8 cellular contexts compared by ENCODE assay signal in the genomic region with DNA sequence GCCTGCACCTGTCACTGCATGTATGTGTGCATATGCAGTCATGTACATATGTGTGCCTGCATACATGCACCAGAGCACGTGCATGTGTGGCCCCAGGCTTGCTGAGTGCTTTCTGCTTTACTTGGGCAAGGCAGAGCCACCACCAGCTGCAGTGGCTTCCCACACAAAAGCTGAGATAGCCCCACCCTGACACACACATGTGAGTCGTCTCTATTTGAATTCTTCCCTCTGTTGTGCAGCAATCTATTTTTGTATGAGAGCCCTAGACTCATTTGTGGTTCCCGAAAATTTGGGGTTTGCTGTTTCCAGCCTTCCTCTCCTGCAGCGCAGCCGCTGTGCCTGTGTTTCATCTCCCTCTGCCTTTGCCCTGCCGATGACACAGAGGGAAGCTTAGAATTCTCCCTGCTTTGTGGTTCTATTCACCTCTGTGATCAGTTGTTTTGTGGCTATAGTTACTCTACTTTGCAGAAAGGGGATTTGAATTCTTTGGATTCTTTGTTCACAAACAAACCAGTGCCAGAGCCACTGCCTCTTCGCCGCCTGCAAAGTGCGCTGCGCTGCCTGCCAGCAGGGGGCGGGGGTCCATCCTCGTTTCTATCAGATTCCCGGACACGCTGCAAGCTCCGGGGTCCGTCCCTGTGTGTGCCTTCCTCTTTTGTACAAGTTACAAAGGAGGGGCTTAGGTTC.
DNase-seq lines count a peak whose midpoint lies in the region; ATAC-seq and TF ChIP-seq lines count a peak whose summit lies in the region.

No MANE protein-coding gene starts in this region.

- peaks cover 18% of the 10 kb centered on the region for H3K4me1 ChIP-seq in IMR-90 (ENCODE audit: control insufficient read depth, insufficient read depth, low read length)

- peaks cover 26% of the 10 kb centered on the region for H3K9me1 ChIP-seq in IMR-90 (ENCODE audit: insufficient read depth, low read length)

- peak overlapping the region; percentile 5 to 94; a peak in 3 of 4 replicates for H4K8ac ChIP-seq in IMR-90 (ENCODE audit: low read depth in 2 of 2, low read length in 2 of 2)

- peak; percentile 78 for DNase-seq in GM03348 (ENCODE audit: low spot score)
- peak; percentile 77 for DNase-seq in IMR-90
- peak; percentile 28 to 46 for DNase-seq in activated CD4-positive, alpha-beta T cell treated with anti-CD3 and anti-CD28 coated beads, Interleukin-2, amount 50 U/mL, for 48 hours
- peak; percentile 66 for DNase-seq in fibroblast of villous mesenchyme (ENCODE audit: low read depth)
- peak in 48 of 56 donors; percentile 6 to 80 (median 44) for DNase-seq in nucleus accumbens (lab: John Stamatoyannopoulos, UW)

- dilution Hi-C loops in IMR-90 (cut with HindIII; ENCODE audit: low sequenced_read_pairs, unreplicated experiment), result no loop called here

- H2BK5ac ChIP-seq in IMR-90 (ENCODE audit: low read depth, low read length, poor library complexity, severe bottlenecking), result no peak overlapping the region

- H4K91ac ChIP-seq in IMR-90 (ENCODE audit: insufficient read depth, low read depth, low read length), result peak overlapping the region; percentile 73

- intact Hi-C loops in IMR-90 (cut with micrococcal nuclease), result loop anchor here (1.0 to 2.0 kb wide), 4 partner anchors 26 to 404 kb away; a partner anchor contains a TSS

- POLR2A ChIA-PET in IMR-90 (lab: Charles Lee; ENCODE audit: unreplicated experiment), result no interaction called here

- TF ChIP-seq POLR2A in IMR-90 (IDR thresholded peaks at IDR 0.05; ENCODE audit: low read depth, low read length), result no peak

- peak overlapping the region; percentile 75 for H2AK5ac ChIP-seq in IMR-90 (ENCODE audit: low read depth, low read length)

- 0 out of 2 replicates have a peak overlapping the region, but pooled peaks have one; percentile 25 for H3K56ac ChIP-seq in IMR-90 (ENCODE audit: extremely low read depth, insufficient read depth, low read length)

- WGBS in IMR-90 (ENCODE audit: extremely low coverage in 2 of 2, insufficient read length in 1 of 2), 2 experiments, result 0% methylated on average over 1 of the region's 16 CpGs; no CpG with 5 or more reads in 1 of the 2 experiments

- peak overlapping the region; percentile 90 for H2AFZ ChIP-seq in IMR-90 (replicated peaks; ENCODE audit: low read length, poor library complexity)

- peak overlapping the region; percentile 90 for H2BK120ac ChIP-seq in IMR-90 (ENCODE audit: low read depth, low read length)

- no peaks in the 10 kb centered on the region; the same call in 1 of the 2 replicates for H3K9me3 ChIP-seq in IMR-90 (ENCODE audit: control insufficient read depth, insufficient read depth, low read length)

- H3K18ac ChIP-seq in IMR-90 (ENCODE audit: low read depth, low read length), result peak overlapping the region; percentile 59

- H3K14ac ChIP-seq in IMR-90 (replicated peaks; ENCODE audit: low read depth, low read length), result peak overlapping the region; percentile 84

- peak; percentile 90 for ATAC-seq in IMR-90 (ENCODE audit: low read depth)
- no peak for ATAC-seq in HG03565 (IDR thresholded peaks at IDR 0.05; ENCODE audit: unreplicated experiment)
- ATAC-seq in GM19351 (IDR thresholded peaks at IDR 0.05; ENCODE audit: unreplicated experiment), result no peak
- ATAC-seq in HG03442 (IDR thresholded peaks at IDR 0.05; ENCODE audit: unreplicated experiment), result no peak

- H3K79me1 ChIP-seq in IMR-90 (ENCODE audit: low read depth in 1 of 2, low read length in 2 of 2), result no peaks in the 10 kb centered on the region

- H3K9ac ChIP-seq in IMR-90 (ENCODE audit: low read depth, low read length), result no peak overlapping the region

- H2BK15ac ChIP-seq in IMR-90 (ENCODE audit: low read depth, low read length), result peak overlapping the region; percentile 38; the same call in 1 of the 3 replicates

- H2AK9ac ChIP-seq in IMR-90 (replicated peaks; ENCODE audit: low read depth, low read length, poor library complexity), result peak overlapping the region; percentile 8

- H3K4ac ChIP-seq in IMR-90 (ENCODE audit: low read depth, low read length), result peak overlapping the region; percentile 92

- H3K4me3 ChIP-seq in IMR-90 (ENCODE audit: insufficient read depth, low read depth, low read length), result no peak overlapping the region
- H3K4me3 ChIP-seq in fibroblast of villous mesenchyme (ENCODE audit: low read depth, low read length), result peak overlapping the region; percentile 11

- TF ChIP-seq CTCF in IMR-90 (conservative IDR thresholded peaks at IDR 0.05; ENCODE audit: low read depth, low read length) (peak; percentile 85), fibroblast of villous mesenchyme (IDR thresholded peaks at IDR 0.05; ENCODE audit: insufficient read depth, low read depth, low read length) (peak; percentile 93)

- CTCF ChIA-PET in IMR-90 (lab: Yijun Ruan, JAX), result interaction anchor here (0.6 to 2.0 kb wide), 18 partner anchors 10 to 391 kb away, joined by 3 to 7 read pairs (median 4); no protein-coding TSS in a partner anchor

- peak overlapping the region; percentile 84 for H2BK20ac ChIP-seq in IMR-90 (ENCODE audit: low read depth, low read length)

- H3K27ac ChIP-seq in IMR-90 (ENCODE audit: insufficient read depth, low read length), result peak overlapping the region; percentile 1; the same call in 1 of the 2 replicates

- H3K27me3 ChIP-seq in IMR-90 (ENCODE audit: control insufficient read depth, insufficient read depth, low read length), result no peaks in the 10 kb centered on the region

- peak overlapping the region; percentile 74 for H3K23ac ChIP-seq in IMR-90 (ENCODE audit: low read depth, low read length)

- BruUV-seq in IMR-90 (replicated peaks; lab: Mats Ljungman, UMichigan), result no TSS peak

- no peaks in the 10 kb centered on the region for H4K20me1 ChIP-seq in IMR-90 (ENCODE audit: insufficient read depth, low read length)

- no peaks in the 10 kb centered on the region for H3K36me3 ChIP-seq in IMR-90 (ENCODE audit: control insufficient read depth, insufficient read depth, low read length)

- peak overlapping the region; percentile 68 for H3K4me2 ChIP-seq in IMR-90 (ENCODE audit: low read depth, low read length)

- peak; percentile 65 for TF ChIP-seq RAD21 in IMR-90 (IDR thresholded peaks at IDR 0.05; ENCODE audit: low read length)

- in situ Hi-C loops in IMR-90 (cut with MboI; ENCODE audit: low sequenced_read_pairs), result loop anchor here (10.0 kb wide), 1 partner anchor 402 kb away; no protein-coding TSS in a partner anchor

- H4K5ac ChIP-seq in IMR-90 (ENCODE audit: low read depth, low read length), result peak overlapping the region; percentile 22; the same call in 1 of the 2 replicates

TF ChIP-seq in IMR-90, 13 proteins besides CTCF, POLR2A, EP300 and RAD21:
- TF ChIP-seq SMC3 (IDR thresholded peaks at IDR 0.05; ENCODE audit: low read depth, low read length), result peak; percentile 75
- TF ChIP-seq, protein P1, sequence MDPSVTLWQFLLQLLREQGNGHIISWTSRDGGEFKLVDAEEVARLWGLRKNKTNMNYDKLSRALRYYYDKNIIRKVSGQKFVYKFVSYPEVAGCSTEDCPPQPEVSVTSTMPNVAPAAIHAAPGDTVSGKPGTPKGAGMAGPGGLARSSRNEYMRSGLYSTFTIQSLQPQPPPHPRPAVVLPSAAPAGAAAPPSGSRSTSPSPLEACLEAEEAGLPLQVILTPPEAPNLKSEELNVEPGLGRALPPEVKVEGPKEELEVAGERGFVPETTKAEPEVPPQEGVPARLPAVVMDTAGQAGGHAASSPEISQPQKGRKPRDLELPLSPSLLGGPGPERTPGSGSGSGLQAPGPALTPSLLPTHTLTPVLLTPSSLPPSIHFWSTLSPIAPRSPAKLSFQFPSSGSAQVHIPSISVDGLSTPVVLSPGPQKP (IDR thresholded peaks at IDR 0.05; ENCODE audit: borderline replicate concordance, low read depth, low read length), result no peak
